In the genomic region with DNA sequence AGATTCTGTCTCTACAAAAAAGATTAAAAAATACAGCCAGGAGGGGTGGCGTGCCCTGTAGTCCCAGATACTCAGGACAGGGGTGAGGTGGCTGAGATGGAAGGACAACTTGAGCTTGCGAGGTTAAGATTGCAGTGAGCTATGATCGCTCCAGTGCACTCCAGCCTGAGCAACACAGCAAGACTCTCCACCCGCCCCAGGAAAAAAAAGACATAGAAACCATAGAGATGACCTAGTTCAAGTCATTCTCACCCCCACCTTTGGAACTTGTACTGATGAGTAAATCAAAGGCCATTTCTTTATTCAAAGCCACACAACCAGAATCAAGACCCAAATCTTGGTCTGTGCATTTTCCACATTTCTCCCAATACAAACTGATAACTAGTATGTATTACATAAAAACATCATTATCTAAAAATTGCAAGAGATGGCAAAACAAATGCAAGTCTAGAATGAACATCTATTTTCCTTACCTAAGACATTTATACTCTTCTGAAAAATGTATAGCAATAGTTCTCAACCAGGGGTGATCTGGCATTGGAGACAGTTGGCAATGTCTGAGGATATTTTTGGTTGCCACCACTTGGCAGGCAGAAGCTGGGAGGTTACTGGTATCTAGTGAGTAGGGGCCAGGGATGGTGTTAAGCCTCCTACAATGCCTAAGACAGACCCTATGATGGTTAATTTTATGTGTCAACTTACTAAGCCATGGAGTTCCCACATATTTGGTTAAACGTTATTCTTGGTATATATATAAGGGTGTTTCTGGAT, we compare ENCODE assay signal across 14 cellular contexts. TPM values are rescaled to one million over a fixed set of nuclear protein-coding genes. Genes with fewer than 3 reads are reported as not detected.
A peak's percentile ranks its signal among the peaks of the same experiment; 100 is the strongest.
DNase-seq lines count a peak whose midpoint lies in the region; ATAC-seq, FAIRE-seq and TF ChIP-seq lines count a peak whose summit lies in the region.
"Had no signal": no experiment of that assay in that cellular context is flagged by ENCODE, and none has a peak within 500 bp of the region (broad histone marks: within the 10 kb centered on the region; RNA-seq: fewer than 3 reads in every experiment).

No MANE protein-coding gene starts in this region.

- no peak overlapping the region for H3K27ac Mint-ChIP-seq in astrocyte (ENCODE audit: unreplicated experiment)
- H3K27ac Mint-ChIP-seq: CD4-positive, alpha-beta memory T cell; GM23338; IgD-negative memory B cell had no signal

- no peak overlapping the region for H3K4me3 ChIP-seq in astrocyte (ENCODE audit: insufficient read depth, low read depth, low read length)
- no peak overlapping the region for H3K4me3 ChIP-seq in ovary
- H3K4me3 ChIP-seq: GM23338 had no signal

- H3K9me3 ChIP-seq in astrocyte (ENCODE audit: insufficient read depth, low read depth, low read length) (no peaks in the 10 kb centered on the region), ovary (no peaks in the 10 kb centered on the region)

- intact Hi-C loops in Right ventricle myocardium superior (cut with DNase I) (no loop called here), cardiac septum (cut with DNase I) (no loop called here), left colon (cut with DNase I, micrococcal nuclease) (no loop called here), ovary (cut with DNase I) (no loop called here)

- no peak for TF ChIP-seq CTCF in astrocyte (IDR thresholded peaks at IDR 0.05; ENCODE audit: insufficient read depth, low read depth, low read length)
- TF ChIP-seq CTCF in ovary (IDR thresholded peaks at IDR 0.05) = no peak

- H2AFZ ChIP-seq in astrocyte (ENCODE audit: low read depth, low read length) = no peak overlapping the region
- H2AFZ ChIP-seq: GM23338 had no signal

- peaks cover 12% of the 10 kb centered on the region for H3K4me1 Mint-ChIP-seq in astrocyte (ENCODE audit: low read depth, unreplicated experiment)
- H3K4me1 Mint-ChIP-seq: CD4-positive, alpha-beta memory T cell had no signal

- H3K27me3 Mint-ChIP-seq in astrocyte (ENCODE audit: low read depth, unreplicated experiment) = no peaks in the 10 kb centered on the region

- ATAC-seq in Right ventricle myocardium superior (ENCODE audit: poor library complexity) (peak; percentile 64), left colon (peak; percentile 66), HG03135 (IDR thresholded peaks at IDR 0.05; ENCODE audit: unreplicated experiment) (no peak), HG02759 (IDR thresholded peaks at IDR 0.05; ENCODE audit: unreplicated experiment) (no peak)
- ATAC-seq: GM23338 had no signal

- no peaks in the 10 kb centered on the region for H3K36me3 Mint-ChIP-seq in astrocyte (ENCODE audit: low read depth, unreplicated experiment)
- H3K36me3 Mint-ChIP-seq: CD4-positive, alpha-beta memory T cell had no signal

- H3K4me1 ChIP-seq in astrocyte (ENCODE audit: insufficient read depth, low read length) (no peaks in the 10 kb centered on the region), ovary (ENCODE audit: insufficient read depth) (peaks cover 1% of the 10 kb centered on the region)

- 92 to 94% (median 93%) methylated on average over 5 of the region's 5 CpGs for WGBS in ovary, 3 donors

- no peak for TF ChIP-seq POLR2A in ovary (IDR thresholded peaks at IDR 0.05)

- peaks cover 87% of the 10 kb centered on the region for H3K79me2 ChIP-seq in astrocyte (ENCODE audit: insufficient read depth, low read length)

- no peak overlapping the region for H3K9ac ChIP-seq in astrocyte (ENCODE audit: low read length)

- no peak for FAIRE-seq in astrocyte (lab: Jason Lieb, UNC)

- no peak overlapping the region for H3K4me2 ChIP-seq in astrocyte (ENCODE audit: low read length)
- H3K4me2 ChIP-seq: GM23338 had no signal

- DNase-seq in Right ventricle myocardium superior = no peak
- no peak for DNase-seq in cardiac septum (ENCODE audit: low spot score)
- peak; percentile 35 for DNase-seq in astrocyte (ENCODE audit: low read depth)
- DNase-seq in left colon = no peak
- no peak for DNase-seq in NCI-H146 treated with DMSO at 0.1 percent for 48 hours (lab: John Stamatoyannopoulos, UW; ENCODE audit: unreplicated experiment)
- DNase-seq in ovary = no peak
- DNase-seq: 8988T; CD4-positive, alpha-beta memory T cell; NCI-H187 treated with DMSO at 0.1 percent for 48 hours; NCI-H526 treated with DMSO at 0.1 percent for 48 hours had no signal

- H3K4me3 Mint-ChIP-seq in astrocyte (ENCODE audit: unreplicated experiment) = no peak overlapping the region
- H3K4me3 Mint-ChIP-seq: CD4-positive, alpha-beta memory T cell; GM23338; IgD-negative memory B cell had no signal

- no peak for TF ChIP-seq EP300 in ovary (IDR thresholded peaks at IDR 0.05)

- H3K27ac ChIP-seq in astrocyte (ENCODE audit: low read depth, low read length) (no peak overlapping the region), ovary (no peak overlapping the region)

- H3K9me3 Mint-ChIP-seq in astrocyte (ENCODE audit: unreplicated experiment) = no peaks in the 10 kb centered on the region
- H3K9me3 Mint-ChIP-seq: CD4-positive, alpha-beta memory T cell; GM23338 had no signal

- H3K36me3 ChIP-seq in astrocyte (ENCODE audit: insufficient read depth, low read length) (no peaks in the 10 kb centered on the region), ovary (no peaks in the 10 kb centered on the region)

- H4K20me1 ChIP-seq in astrocyte (ENCODE audit: insufficient read depth, low read length) = peaks cover 66% of the 10 kb centered on the region

- H3K27me3 ChIP-seq in astrocyte (ENCODE audit: insufficient read depth, low read length) = no peaks in the 10 kb centered on the region
- no peaks in the 10 kb centered on the region for H3K27me3 ChIP-seq in ovary

RNA-seq across cellular contexts. Expression of a gene that starts 34.6 kb away (rescaled TPM):
- 24.2 TPM for total RNA-seq in Right ventricle myocardium superior
- total RNA-seq in cardiac septum = 22.6 TPM
- 50.0 and 54.6 TPM in 2 replicates for total RNA-seq in astrocyte
- total RNA-seq in left colon = 100 to 1,000 TPM; 120 to 125 TPM
- total RNA-seq in ovary = 10 to 100 TPM; 25.0 to 51.1 (median 33.4) TPM
- polyA plus RNA-seq in ovary = 10 to 100 TPM; 15.3 to 26.8 TPM

Comparison
In these comparisons a context has a peak if more than half of its experiments do, and no peak if none do; other contexts are left out.
1. ATAC-seq: peak in Right ventricle myocardium superior (single experiment) and left colon (single experiment); none in HG03135 (single experiment) and HG02759 (single experiment).